ENCODE assay signal across 8 cellular contexts in genomic region chr19:11964496-11964857, GRCh38. TPM values are rescaled to one million over a fixed set of nuclear protein-coding genes. Genes with fewer than 3 reads are reported as not detected.
A peak's percentile ranks its signal among the peaks of the same experiment; 100 is the strongest.
DNase-seq lines count a peak whose midpoint lies in the region; TF ChIP-seq lines count a peak whose summit lies in the region.

No MANE protein-coding gene starts in this region.

- H3K4me3 Mint-ChIP-seq in activated CD4-positive, alpha-beta memory T cell treated with anti-CD3 and anti-CD28 coated beads, Interleukin-2, amount 10 ng/mL, durations not matched to agents 7 days and 5 days = peak overlapping the region; percentile 85

- DNase-seq in activated CD4-positive, alpha-beta T cell treated with anti-CD3 and anti-CD28 coated beads, Interleukin-2, amount 50 U/mL, for 1 hour = peak; percentile 8
- DNase-seq in activated CD4-positive, alpha-beta T cell treated with anti-CD3 and anti-CD28 coated beads for 1 hour = no peak
- DNase-seq in activated CD4-positive, alpha-beta memory T cell treated with anti-CD3 and anti-CD28 coated beads, Interleukin-2, amount 10 ng/mL, durations not matched to agents 7 days and 5 days = no peak
- DNase-seq in left ventricle myocardium inferior = peak; percentile 27
- no peak for DNase-seq in COR-L47 (lab: John Stamatoyannopoulos, UW)
- DNase-seq in inferior parietal cortex (ENCODE audit: extremely low spot score) = no peak
- no peak for DNase-seq in RPMI8226

- intact Hi-C loops in left ventricle myocardium inferior (cut with micrococcal nuclease) = no loop called here

- H3K27me3 ChIP-seq in left ventricle myocardium inferior (ENCODE audit: low read depth) (no peaks in the 10 kb centered on the region), skeletal muscle tissue (ENCODE audit: control insufficient read depth in 3 of 3, insufficient read depth in 3 of 3, low read length in 3 of 3) (no peaks in the 10 kb centered on the region)

- H3K4me3 ChIP-seq in left ventricle myocardium inferior (peak overlapping the region; percentile 82), skeletal muscle tissue (ENCODE audit: low read length in 3 of 3) (peak overlapping the region; percentile 73 to 96 (median 96))

- POLR2A ChIA-PET in activated CD4-positive, alpha-beta memory T cell treated with anti-CD3 and anti-CD28 coated beads, Interleukin-2, amount 10 ng/mL, durations not matched to agents 7 days and 5 days (lab: Charles Lee) = interaction anchor here (1.2 to 3.2 kb wide), 5 partner anchors 23 to 198 kb away, joined by 3 to 19 read pairs (median 5); partner anchors contain the start of genes ZNF136, ZNF20 and ZNF700

- H3K27ac ChIP-seq in left ventricle myocardium inferior (replicated peaks) = peak overlapping the region; percentile 94
- H3K27ac ChIP-seq in skeletal muscle tissue (ENCODE audit: low read depth, low read length) = peak overlapping the region; percentile 88

- peaks cover 21% of the 10 kb centered on the region for H3K36me3 Mint-ChIP-seq in activated CD4-positive, alpha-beta memory T cell treated with anti-CD3 and anti-CD28 coated beads, Interleukin-2, amount 10 ng/mL, durations not matched to agents 7 days and 5 days (ENCODE audit: low read depth)

- CTCF ChIA-PET in activated CD4-positive, alpha-beta memory T cell treated with anti-CD3 and anti-CD28 coated beads, Interleukin-2, amount 10 ng/mL, durations not matched to agents 7 days and 5 days (lab: Charles Lee) = interaction anchor here (0.7 to 3.3 kb wide), 6 partner anchors 10 to 176 kb away, joined by 3 to 38 read pairs (median 9); partner anchors contain the start of genes ZNF20 and ZNF700

- peaks cover 21% of the 10 kb centered on the region for H3K4me1 ChIP-seq in left ventricle myocardium inferior
- H3K4me1 ChIP-seq in skeletal muscle tissue (ENCODE audit: control insufficient read depth in 3 of 3, insufficient read depth in 3 of 3, low read length in 3 of 3) = peaks cover 13 to 17% (median 15%) of the 10 kb centered on the region in 3 donors

- TF ChIP-seq CTCF in left ventricle myocardium inferior (IDR thresholded peaks at IDR 0.05; ENCODE audit: borderline replicate concordance) = no peak

- H3K9ac ChIP-seq in skeletal muscle tissue (ENCODE audit: low read depth in 1 of 3, low read length in 3 of 3) = peak overlapping the region; percentile 34 to 92 (median 73)

- peaks cover 19% of the 10 kb centered on the region for H3K9me3 Mint-ChIP-seq in activated CD4-positive, alpha-beta memory T cell treated with anti-CD3 and anti-CD28 coated beads, Interleukin-2, amount 10 ng/mL, durations not matched to agents 7 days and 5 days

- H3K36me3 ChIP-seq in left ventricle myocardium inferior = no peaks in the 10 kb centered on the region
- peaks cover 0 to 2% (median 2%) of the 10 kb centered on the region in 3 donors for H3K36me3 ChIP-seq in skeletal muscle tissue (ENCODE audit: control insufficient read depth in 3 of 3, insufficient read depth in 3 of 3, low read length in 3 of 3)

- peak overlapping the region; percentile 75 for H3K27ac Mint-ChIP-seq in activated CD4-positive, alpha-beta memory T cell treated with anti-CD3 and anti-CD28 coated beads, Interleukin-2, amount 10 ng/mL, durations not matched to agents 7 days and 5 days

- H3K4me1 Mint-ChIP-seq in activated CD4-positive, alpha-beta memory T cell treated with anti-CD3 and anti-CD28 coated beads, Interleukin-2, amount 10 ng/mL, durations not matched to agents 7 days and 5 days = peaks cover 22% of the 10 kb centered on the region

- H3K27me3 Mint-ChIP-seq in activated CD4-positive, alpha-beta memory T cell treated with anti-CD3 and anti-CD28 coated beads, Interleukin-2, amount 10 ng/mL, durations not matched to agents 7 days and 5 days = no peaks in the 10 kb centered on the region

- H3K9me3 ChIP-seq in left ventricle myocardium inferior (replicated peaks) (no peaks in the 10 kb centered on the region), skeletal muscle tissue (ENCODE audit: control insufficient read depth in 3 of 3, low read length in 3 of 3) (no peaks in the 10 kb centered on the region)

RNA-seq across cellular contexts. Expression of gene ZNF763, which starts 0.4 kb away (rescaled TPM):
- 1 to 10 TPM; 1.4 to 2.2 TPM for total RNA-seq in activated CD4-positive, alpha-beta memory T cell treated with anti-CD3 and anti-CD28 coated beads, Interleukin-2, amount 10 ng/mL, durations not matched to agents 7 days and 5 days
- total RNA-seq in left ventricle myocardium inferior = 3.1 TPM
- 2.1 TPM for total RNA-seq in skeletal muscle tissue

RNA-seq across cellular contexts. Expression of gene ZNF700, which starts 39.6 kb away (rescaled TPM):
- total RNA-seq in activated CD4-positive, alpha-beta memory T cell treated with anti-CD3 and anti-CD28 coated beads, Interleukin-2, amount 10 ng/mL, durations not matched to agents 7 days and 5 days = 10 to 100 TPM; 19.1 to 20.4 TPM
- total RNA-seq in left ventricle myocardium inferior = 3.3 TPM
- 6.3 TPM for total RNA-seq in skeletal muscle tissue

Comparison
In these comparisons a context has a peak if more than half of its experiments do, and no peak if none do; other contexts are left out.
1. DNase-seq: peak in activated CD4-positive, alpha-beta T cell treated with anti-CD3 and anti-CD28 coated beads, Interleukin-2, amount 50 U/mL, for 1 hour (single experiment) and left ventricle myocardium inferior (single experiment); none in activated CD4-positive, alpha-beta T cell treated with anti-CD3 and anti-CD28 coated beads for 1 hour (single experiment), activated CD4-positive, alpha-beta memory T cell treated with anti-CD3 and anti-CD28 coated beads, Interleukin-2, amount 10 ng/mL, durations not matched to agents 7 days and 5 days (single experiment), COR-L47 (single experiment), inferior parietal cortex (single experiment) and RPMI8226 (single experiment).